ENCODE assay signal across 18 cellular contexts in the genomic region with DNA sequence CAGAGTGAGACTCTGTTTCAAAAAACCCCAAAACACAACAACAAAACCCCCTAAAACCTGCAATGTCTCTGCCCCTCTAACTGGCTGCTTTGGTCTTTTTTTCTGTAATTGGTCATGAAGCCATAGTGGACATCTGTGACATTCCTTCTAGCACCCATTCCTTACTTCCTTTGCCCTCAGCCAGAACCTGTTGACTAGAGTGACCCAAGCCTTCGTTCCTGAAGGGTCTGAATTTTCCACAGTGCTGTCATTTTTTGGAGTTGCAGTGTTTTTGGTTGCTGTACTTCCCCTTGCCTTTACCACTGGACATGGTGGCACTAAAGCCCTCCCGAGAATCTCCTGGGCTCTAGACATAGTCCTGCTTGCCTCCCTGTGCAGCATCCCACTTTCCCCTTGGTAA. TPM values are rescaled to one million over a fixed set of nuclear protein-coding genes. Genes with fewer than 3 reads are reported as not detected.
DNase-seq lines count a peak whose midpoint lies in the region; ATAC-seq, FAIRE-seq and TF ChIP-seq lines count a peak whose summit lies in the region.
"Had no signal": no experiment of that assay in that cellular context is flagged by ENCODE, and none has a peak within 500 bp of the region (broad histone marks: within the 10 kb centered on the region; RNA-seq: fewer than 3 reads in every experiment).

No MANE protein-coding gene starts in this region.

- no peak for ATAC-seq in activated B cell treated with CpG ODN at 0.5 μM for 24 hours (ENCODE audit: low read depth)

- H3K9me3 Mint-ChIP-seq in activated B cell treated with CpG ODN at 0.5 μM for 24 hours, result no peaks in the 10 kb centered on the region
- no peaks in the 10 kb centered on the region for H3K9me3 Mint-ChIP-seq in nephron progenitor cell

- TF ChIP-seq POLR2A in testis (IDR thresholded peaks at IDR 0.05), result no peak

- H3K27me3 Mint-ChIP-seq in activated B cell treated with CpG ODN at 0.5 μM for 24 hours (no peaks in the 10 kb centered on the region), nephron progenitor cell (ENCODE audit: low read depth, poor library complexity) (no peaks in the 10 kb centered on the region)

- POLR2A ChIA-PET in HEK293 (lab: Yijun Ruan, JAX) (no interaction called here), activated B cell treated with CpG ODN at 0.5 μM for 24 hours (lab: Charles Lee) (no interaction called here)

- peak overlapping the region; percentile 43 for H3K27ac Mint-ChIP-seq in activated B cell treated with CpG ODN at 0.5 μM for 24 hours
- peak overlapping the region; percentile 94 for H3K27ac Mint-ChIP-seq in nephron progenitor cell

- no peak overlapping the region for H3K9ac ChIP-seq in BLaER1 treated with 17β-estradiol and CSF1 and Interleukin-3, amounts not matched to agents 10 nM and 100 nM

- peaks cover 48 to 76% (median 59%) of the 10 kb centered on the region in 11 experiments for H3K36me3 ChIP-seq in BLaER1 treated with 17β-estradiol and CSF1 and Interleukin-3, amounts not matched to agents 10 nM and 100 nM
- H3K36me3 ChIP-seq in HEK293 (ENCODE audit: control insufficient read depth in 2 of 2, insufficient read depth in 1 of 2, low read length in 2 of 2), result peaks cover 28 to 73% of the 10 kb centered on the region in 2 experiments
- no peaks in the 10 kb centered on the region for H3K36me3 ChIP-seq in testis (ENCODE audit: low read depth, missing control alignments)

- no peak overlapping the region for H3K4me3 Mint-ChIP-seq in activated B cell treated with CpG ODN at 0.5 μM for 24 hours
- no peak overlapping the region for H3K4me3 Mint-ChIP-seq in nephron progenitor cell

- H3K4me1 Mint-ChIP-seq in activated B cell treated with CpG ODN at 0.5 μM for 24 hours (peaks cover 59% of the 10 kb centered on the region), nephron progenitor cell (peaks cover 16% of the 10 kb centered on the region)

- H3K36me3 Mint-ChIP-seq in activated B cell treated with CpG ODN at 0.5 μM for 24 hours (ENCODE audit: low read depth) (peaks cover 65% of the 10 kb centered on the region), nephron progenitor cell (ENCODE audit: low read depth) (peaks cover 58% of the 10 kb centered on the region)

- FAIRE-seq in GM19239 (lab: Jason Lieb, UNC), result no peak
- FAIRE-seq: G401.6 had no signal

- intact Hi-C loops in activated B cell treated with CpG ODN at 0.5 μM for 24 hours (cut with micrococcal nuclease) (no loop called here), testis (cut with DNase I; ENCODE audit: low total_unique reads) (no loop called here)

- H3K4me1 ChIP-seq in BLaER1 treated with 17β-estradiol and CSF1 and Interleukin-3, amounts not matched to agents 10 nM and 100 nM, result peaks cover 54 to 68% (median 62%) of the 10 kb centered on the region in 10 experiments
- H3K4me1 ChIP-seq in HEK293 (ENCODE audit: control insufficient read depth, insufficient read depth, low read length) (no peaks in the 10 kb centered on the region), testis (peaks cover 7% of the 10 kb centered on the region)

- peaks cover 0 to 23% (median 10%) of the 10 kb centered on the region in 11 experiments; a peak in 10 of 22 replicates for H4K20me1 ChIP-seq in BLaER1 treated with 17β-estradiol and CSF1 and Interleukin-3, amounts not matched to agents 10 nM and 100 nM

- WGBS in testis, 2 donors, result 91 to 100% methylated on average over 2 of the region's 2 CpGs

- H3K4me2 ChIP-seq in BLaER1 treated with 17β-estradiol and CSF1 and Interleukin-3, amounts not matched to agents 10 nM and 100 nM, result peak overlapping the region; percentile 52 to 92 (median 81); a peak in 19 of 22 replicates

- CTCF ChIA-PET in HEK293 (lab: Yijun Ruan, JAX), result no interaction called here
- CTCF ChIA-PET in activated B cell treated with CpG ODN at 0.5 μM for 24 hours (lab: Charles Lee), result no interaction called here

- no peak for DNase-seq in activated B cell treated with CpG ODN at 0.5 μM for 24 hours
- no peak for DNase-seq in nephron progenitor cell
- no peak for DNase-seq in amniotic stem cell (lab: John Stamatoyannopoulos, UW)
- DNase-seq in testis, result no peak
- no peak for DNase-seq in GM19239 (ENCODE audit: insufficient read length, low spot score)
- DNase-seq: ACHN, COR-L47, DMS 273 treated with DMSO at 0.1 percent for 48 hours, DND-41, H7, MV-4-11, NCI-H1694 treated with DMSO at 0.1 percent for 48 hours, NCI-H748 treated with DMSO at 0.1 percent for 48 hours, SHP77 had no signal

- H3K27me3 ChIP-seq in BLaER1 treated with 17β-estradiol and CSF1 and Interleukin-3, amounts not matched to agents 10 nM and 100 nM, result no peaks in the 10 kb centered on the region
- H3K27me3 ChIP-seq in testis, result no peaks in the 10 kb centered on the region

- no peak for TF ChIP-seq CTCF in HEK293 (tag by site-specific recombination; IDR thresholded peaks at IDR 0.05)
- TF ChIP-seq CTCF in activated B cell treated with CpG ODN at 0.5 μM for 24 hours (IDR thresholded peaks at IDR 0.05), result no peak
- no peak for TF ChIP-seq CTCF in nephron progenitor cell (IDR thresholded peaks at IDR 0.05)
- no peak for TF ChIP-seq CTCF in testis (IDR thresholded peaks at IDR 0.05)

- no peaks in the 10 kb centered on the region for H3K9me3 ChIP-seq in BLaER1 treated with 17β-estradiol and CSF1 and Interleukin-3, amounts not matched to agents 10 nM and 100 nM (replicated peaks in 1 of 11)
- H3K9me3 ChIP-seq in HEK293 (ENCODE audit: control insufficient read depth, insufficient read depth, low read depth, low read length) (no peaks in the 10 kb centered on the region), testis (no peaks in the 10 kb centered on the region)

- no peak overlapping the region for H3K4me3 ChIP-seq in BLaER1 treated with 17β-estradiol and CSF1 and Interleukin-3, amounts not matched to agents 10 nM and 100 nM
- no peak overlapping the region for H3K4me3 ChIP-seq in HEK293 (ENCODE audit: low read depth, low read length)
- H3K4me3 ChIP-seq in testis, result no peak overlapping the region
- H3K4me3 ChIP-seq: SK-N-MC had no signal

- peak overlapping the region in 3 of 11 experiments; percentile 1 to 56 (median 12); a peak in 1 of 22 replicates for H3K27ac ChIP-seq in BLaER1 treated with 17β-estradiol and CSF1 and Interleukin-3, amounts not matched to agents 10 nM and 100 nM
- H3K27ac ChIP-seq in HEK293 (ENCODE audit: extremely low read depth, low read depth, low read length), result no peak overlapping the region
- no peak overlapping the region for H3K27ac ChIP-seq in testis
- H3K27ac ChIP-seq: SK-N-MC had no signal

TF ChIP-seq in HEK293, 187 proteins besides CTCF, POLR2A, EP300 and RAD21 (continues in another document):
- TF ChIP-seq ZFHX2 (tag by site-specific recombination; conservative IDR thresholded peaks at IDR 0.05) (no peak), ZNF146 (tag by site-specific recombination; IDR thresholded peaks at IDR 0.05) (no peak), ZNF404 (tag by site-specific recombination; IDR thresholded peaks at IDR 0.05) (no peak), ZNF571 (tag by site-specific recombination; IDR thresholded peaks at IDR 0.05) (0 out of 2 replicates have a peak, but pooled peaks have one; percentile 8)
- TF ChIP-seq, protein P1, sequence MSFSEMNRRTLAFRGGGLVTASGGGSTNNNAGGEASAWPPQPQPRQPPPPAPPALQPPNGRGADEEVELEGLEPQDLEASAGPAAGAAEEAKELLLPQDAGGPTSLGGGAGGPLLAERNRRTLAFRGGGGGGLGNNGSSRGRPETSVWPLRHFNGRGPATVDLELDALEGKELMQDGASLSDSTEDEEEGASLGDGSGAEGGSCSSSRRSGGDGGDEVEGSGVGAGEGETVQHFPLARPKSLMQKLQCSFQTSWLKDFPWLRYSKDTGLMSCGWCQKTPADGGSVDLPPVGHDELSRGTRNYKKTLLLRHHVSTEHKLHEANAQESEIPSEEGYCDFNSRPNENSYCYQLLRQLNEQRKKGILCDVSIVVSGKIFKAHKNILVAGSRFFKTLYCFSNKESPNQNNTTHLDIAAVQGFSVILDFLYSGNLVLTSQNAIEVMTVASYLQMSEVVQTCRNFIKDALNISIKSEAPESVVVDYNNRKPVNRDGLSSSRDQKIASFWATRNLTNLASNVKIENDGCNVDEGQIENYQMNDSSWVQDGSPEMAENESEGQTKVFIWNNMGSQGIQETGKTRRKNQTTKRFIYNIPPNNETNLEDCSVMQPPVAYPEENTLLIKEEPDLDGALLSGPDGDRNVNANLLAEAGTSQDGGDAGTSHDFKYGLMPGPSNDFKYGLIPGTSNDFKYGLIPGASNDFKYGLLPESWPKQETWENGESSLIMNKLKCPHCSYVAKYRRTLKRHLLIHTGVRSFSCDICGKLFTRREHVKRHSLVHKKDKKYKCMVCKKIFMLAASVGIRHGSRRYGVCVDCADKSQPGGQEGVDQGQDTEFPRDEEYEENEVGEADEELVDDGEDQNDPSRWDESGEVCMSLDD (tag by site-specific recombination; IDR thresholded peaks at IDR 0.05), result no peak
- TF ChIP-seq, protein P2, sequence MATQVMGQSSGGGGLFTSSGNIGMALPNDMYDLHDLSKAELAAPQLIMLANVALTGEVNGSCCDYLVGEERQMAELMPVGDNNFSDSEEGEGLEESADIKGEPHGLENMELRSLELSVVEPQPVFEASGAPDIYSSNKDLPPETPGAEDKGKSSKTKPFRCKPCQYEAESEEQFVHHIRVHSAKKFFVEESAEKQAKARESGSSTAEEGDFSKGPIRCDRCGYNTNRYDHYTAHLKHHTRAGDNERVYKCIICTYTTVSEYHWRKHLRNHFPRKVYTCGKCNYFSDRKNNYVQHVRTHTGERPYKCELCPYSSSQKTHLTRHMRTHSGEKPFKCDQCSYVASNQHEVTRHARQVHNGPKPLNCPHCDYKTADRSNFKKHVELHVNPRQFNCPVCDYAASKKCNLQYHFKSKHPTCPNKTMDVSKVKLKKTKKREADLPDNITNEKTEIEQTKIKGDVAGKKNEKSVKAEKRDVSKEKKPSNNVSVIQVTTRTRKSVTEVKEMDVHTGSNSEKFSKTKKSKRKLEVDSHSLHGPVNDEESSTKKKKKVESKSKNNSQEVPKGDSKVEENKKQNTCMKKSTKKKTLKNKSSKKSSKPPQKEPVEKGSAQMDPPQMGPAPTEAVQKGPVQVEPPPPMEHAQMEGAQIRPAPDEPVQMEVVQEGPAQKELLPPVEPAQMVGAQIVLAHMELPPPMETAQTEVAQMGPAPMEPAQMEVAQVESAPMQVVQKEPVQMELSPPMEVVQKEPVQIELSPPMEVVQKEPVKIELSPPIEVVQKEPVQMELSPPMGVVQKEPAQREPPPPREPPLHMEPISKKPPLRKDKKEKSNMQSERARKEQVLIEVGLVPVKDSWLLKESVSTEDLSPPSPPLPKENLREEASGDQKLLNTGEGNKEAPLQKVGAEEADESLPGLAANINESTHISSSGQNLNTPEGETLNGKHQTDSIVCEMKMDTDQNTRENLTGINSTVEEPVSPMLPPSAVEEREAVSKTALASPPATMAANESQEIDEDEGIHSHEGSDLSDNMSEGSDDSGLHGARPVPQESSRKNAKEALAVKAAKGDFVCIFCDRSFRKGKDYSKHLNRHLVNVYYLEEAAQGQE (tag by site-specific recombination; IDR thresholded peaks at IDR 0.05), result no peak

RNA-seq across cellular contexts. Expression of a gene that starts 48.5 kb away (rescaled TPM):
- total RNA-seq in activated B cell treated with CpG ODN at 0.5 μM for 24 hours (3.5 and 4.5 TPM in 2 replicates), testis (10 to 100 TPM in 1 of 2 donors, 1 to 10 TPM in 1; 8.2 to 13.9 TPM)
- polyA plus RNA-seq in testis (ENCODE audit: insufficient read depth, low read depth, low replicate concordance), result 9.9 TPM

RNA-seq across cellular contexts. Expression of a gene that starts 50.5 kb away (rescaled TPM):
- total RNA-seq in activated B cell treated with CpG ODN at 0.5 μM for 24 hours (232 and 260 TPM in 2 replicates), testis (100 to 1,000 TPM; 199 to 224 TPM)
- 109 TPM for polyA plus RNA-seq in testis (ENCODE audit: insufficient read depth, low read depth, low replicate concordance)
